8 cellular contexts compared by ENCODE assay signal in the genomic region with DNA sequence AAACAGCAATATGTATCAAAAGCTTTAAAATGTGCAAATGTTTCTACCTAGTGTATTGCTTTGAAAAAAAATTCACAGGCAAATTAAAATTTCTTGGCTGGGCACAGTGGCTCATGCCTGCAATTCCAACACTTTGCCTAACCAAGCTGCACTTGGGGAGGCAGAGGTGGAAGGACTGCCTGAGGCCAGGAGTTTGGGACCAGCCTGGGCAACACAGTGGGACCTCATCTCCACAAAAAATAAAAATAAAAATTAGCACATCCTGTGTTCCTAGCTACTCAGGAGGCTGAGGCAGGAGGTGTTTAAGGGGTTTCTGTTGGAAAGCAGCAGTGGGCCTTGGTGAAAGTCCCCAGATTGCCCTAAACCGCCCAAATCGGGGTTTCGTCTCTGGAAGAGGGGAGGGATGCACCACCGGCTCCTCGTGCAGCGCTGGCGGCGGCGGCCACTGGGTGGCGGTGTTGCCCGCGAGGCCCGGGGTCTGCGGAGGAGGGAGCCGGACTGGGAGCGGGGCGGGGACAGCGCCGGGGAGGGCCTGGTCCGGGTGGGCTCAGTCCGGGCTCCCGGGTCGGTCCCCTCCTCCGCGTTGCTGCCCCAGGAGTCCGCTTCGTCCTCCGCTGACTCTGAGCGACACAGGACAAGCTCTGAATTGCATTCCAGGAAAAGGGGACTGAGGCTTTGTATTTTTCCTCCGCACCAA.
DNase-seq lines count a peak whose midpoint lies in the region; ATAC-seq, FAIRE-seq and TF ChIP-seq lines count a peak whose summit lies in the region.

No MANE protein-coding gene starts in this region.

- H3K9me3 Mint-ChIP-seq in CD8-positive, alpha-beta T cell: peaks cover 2% of the 10 kb centered on the region
- peaks cover 22% of the 10 kb centered on the region for H3K9me3 Mint-ChIP-seq in WTC11

- FAIRE-seq in HTR-8/SVneo (lab: Jason Lieb, UNC): no peak

- ATAC-seq in CD8-positive, alpha-beta T cell: no peak
- peak; percentile 85 for ATAC-seq in GM19452 (IDR thresholded peaks at IDR 0.05; ENCODE audit: unreplicated experiment)
- peak; percentile 87 for ATAC-seq in WTC11

- peaks cover 52% of the 10 kb centered on the region for H3K27me3 Mint-ChIP-seq in CD8-positive, alpha-beta T cell (ENCODE audit: low read depth)
- H3K27me3 Mint-ChIP-seq in WTC11 (ENCODE audit: low read depth): peaks cover 3% of the 10 kb centered on the region; the same call in 1 of the 2 replicates

- H3K4me3 ChIP-seq in CD8-positive, alpha-beta T cell (ENCODE audit: low read depth, low read length): no peak overlapping the region
- peak overlapping the region; percentile 42 for H3K4me3 ChIP-seq in choroid plexus epithelial cell (ENCODE audit: low read depth, low read length)

- no peak overlapping the region for H3K27ac ChIP-seq in CD8-positive, alpha-beta T cell (ENCODE audit: low read depth, low read length)

- no peaks in the 10 kb centered on the region for H3K4me1 ChIP-seq in CD8-positive, alpha-beta T cell (ENCODE audit: insufficient read depth, low read length)

- H3K4me1 Mint-ChIP-seq in CD8-positive, alpha-beta T cell (ENCODE audit: low read depth): no peaks in the 10 kb centered on the region
- H3K4me1 Mint-ChIP-seq in WTC11: peaks cover 54% of the 10 kb centered on the region

- peak; percentile 53 for TF ChIP-seq CTCF in CD8-positive, alpha-beta T cell (IDR thresholded peaks at IDR 0.05)
- TF ChIP-seq CTCF in WTC11 (IDR thresholded peaks at IDR 0.05) (peak; percentile 89), choroid plexus epithelial cell (conservative IDR thresholded peaks at IDR 0.05; ENCODE audit: low read depth, low read length) (peak; percentile 63)

- CTCF ChIA-PET in CD8-positive, alpha-beta T cell (lab: Charles Lee): interaction anchor here (1.6 kb wide), 1 partner anchor 10 kb away, joined by 4 read pairs; no protein-coding TSS in a partner anchor
- CTCF ChIA-PET in WTC11 (lab: Charles Lee): interaction anchor here (0.7 to 4.0 kb wide), 25 partner anchors 8 to 186 kb away, joined by 3 to 68 read pairs (median 6); no protein-coding TSS in a partner anchor

- no peaks in the 10 kb centered on the region for H3K9me3 ChIP-seq in CD8-positive, alpha-beta T cell (ENCODE audit: low read length)

- no peak overlapping the region for H3K4me3 Mint-ChIP-seq in CD8-positive, alpha-beta T cell
- H3K4me3 Mint-ChIP-seq in WTC11: peak overlapping the region; percentile 72

- H3K36me3 Mint-ChIP-seq in CD8-positive, alpha-beta T cell: no peaks in the 10 kb centered on the region
- H3K36me3 Mint-ChIP-seq in WTC11: peaks cover 21% of the 10 kb centered on the region

- no peak overlapping the region for H3K27ac Mint-ChIP-seq in CD8-positive, alpha-beta T cell
- H3K27ac Mint-ChIP-seq in WTC11: no peak overlapping the region

- H3K36me3 ChIP-seq in CD8-positive, alpha-beta T cell (ENCODE audit: insufficient read depth, low read length): no peaks in the 10 kb centered on the region

- intact Hi-C loops in CD8-positive, alpha-beta T cell (cut with DNase I, micrococcal nuclease): loop anchor here in 1 of 2 experiments (2.0 kb wide), 1 partner anchor 1544 kb away; no protein-coding TSS in a partner anchor

- POLR2A ChIA-PET in CD8-positive, alpha-beta T cell (lab: Charles Lee): no interaction called here
- POLR2A ChIA-PET in WTC11 (lab: Charles Lee): no interaction called here

- DNase-seq in CD8-positive, alpha-beta T cell: peak in 5 of 7 experiments; percentile 24 to 55 (median 28)
- DNase-seq in HTR-8/SVneo (ENCODE audit: insufficient read length, low spot score) (peak; percentile 70), WTC11 (ENCODE audit: low spot score) (peak; percentile 94), choroid plexus epithelial cell (ENCODE audit: low read depth) (peak; percentile 20), kidney tubule cell (ENCODE audit: low spot score) (peak; percentile 38), MV-4-11 (lab: John Stamatoyannopoulos, UW) (no peak)
- DNase-seq in stimulated activated CD4-positive, alpha-beta T cell treated with anti-CD3 and anti-CD28 coated beads, Interleukin-15, amount 100 ng/mL, for 48 hours (ENCODE audit: low read depth in 2 of 2): peak; percentile 10 to 44

- H3K27me3 ChIP-seq in CD8-positive, alpha-beta T cell (ENCODE audit: insufficient read depth, low read length): no peaks in the 10 kb centered on the region

TF ChIP-seq in WTC11, 78 proteins besides CTCF, POLR2A, EP300 and RAD21 (continues in another document):
- TF ChIP-seq ZNF263 (CRISPR knock-in tag; IDR thresholded peaks at IDR 0.05; ENCODE audit: low read depth): 0 out of 2 replicates have a peak, but pooled peaks have one; percentile 44
- peak; percentile 89 for TF ChIP-seq HMGXB4 (CRISPR knock-in tag; IDR thresholded peaks at IDR 0.05)
- no peak for TF ChIP-seq ZNF281 (CRISPR knock-in tag; IDR thresholded peaks at IDR 0.05)
- TF ChIP-seq SP1 (CRISPR knock-in tag; conservative IDR thresholded peaks at IDR 0.05): 0 out of 2 replicates have a peak, but pooled peaks have one; percentile 48
- TF ChIP-seq ZNF121 (CRISPR knock-in tag; IDR thresholded peaks at IDR 0.05): 0 out of 2 replicates have a peak, but pooled peaks have one; percentile 25
- no peak for TF ChIP-seq USF2 (CRISPR knock-in tag; IDR thresholded peaks at IDR 0.05)
- TF ChIP-seq, protein P1, sequence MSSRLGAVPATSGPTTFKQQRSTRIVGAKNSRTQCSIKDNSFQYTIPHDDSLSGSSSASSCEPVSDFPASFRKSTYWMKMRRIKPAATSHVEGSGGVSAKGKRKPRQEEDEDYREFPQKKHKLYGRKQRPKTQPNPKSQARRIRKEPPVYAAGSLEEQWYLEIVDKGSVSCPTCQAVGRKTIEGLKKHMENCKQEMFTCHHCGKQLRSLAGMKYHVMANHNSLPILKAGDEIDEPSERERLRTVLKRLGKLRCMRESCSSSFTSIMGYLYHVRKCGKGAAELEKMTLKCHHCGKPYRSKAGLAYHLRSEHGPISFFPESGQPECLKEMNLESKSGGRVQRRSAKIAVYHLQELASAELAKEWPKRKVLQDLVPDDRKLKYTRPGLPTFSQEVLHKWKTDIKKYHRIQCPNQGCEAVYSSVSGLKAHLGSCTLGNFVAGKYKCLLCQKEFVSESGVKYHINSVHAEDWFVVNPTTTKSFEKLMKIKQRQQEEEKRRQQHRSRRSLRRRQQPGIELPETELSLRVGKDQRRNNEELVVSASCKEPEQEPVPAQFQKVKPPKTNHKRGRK (CRISPR knock-in tag; IDR thresholded peaks at IDR 0.05; ENCODE audit: borderline replicate concordance): 0 out of 2 replicates have a peak, but pooled peaks have one; percentile 39
- TF ChIP-seq ZBTB21 (CRISPR knock-in tag; IDR thresholded peaks at IDR 0.05; ENCODE audit: borderline replicate concordance): 0 out of 2 replicates have a peak, but pooled peaks have one; percentile 24
- no peak for TF ChIP-seq ZNF219 (CRISPR knock-in tag; IDR thresholded peaks at IDR 0.05; ENCODE audit: borderline replicate concordance)
- peak; percentile 45; the same call in 1 of the 2 replicates for TF ChIP-seq FOXK1 (CRISPR knock-in tag; IDR thresholded peaks at IDR 0.05)
- 0 out of 2 replicates have a peak, but pooled peaks have one; percentile 51 for TF ChIP-seq ETV6 (CRISPR knock-in tag; IDR thresholded peaks at IDR 0.05)
- no peak for TF ChIP-seq ATF3 (CRISPR knock-in tag; conservative IDR thresholded peaks at IDR 0.05)
